9 cellular contexts compared by ENCODE assay signal in genomic region chr21:26169611-26170470, GRCh38. TPM values are rescaled to one million over a fixed set of nuclear protein-coding genes. Genes with fewer than 3 reads are reported as not detected.
A peak's percentile ranks its signal among the peaks of the same experiment; 100 is the strongest.
DNase-seq lines count a peak whose midpoint lies in the region; ATAC-seq, FAIRE-seq and TF ChIP-seq lines count a peak whose summit lies in the region.
"Had no signal": no experiment of that assay in that cellular context is flagged by ENCODE, and none has a peak within 500 bp of the region (broad histone marks: within the 10 kb centered on the region; RNA-seq: fewer than 3 reads in every experiment).

No MANE protein-coding gene starts in this region.

- peak; percentile 45 for DNase-seq in Calu3
- DNase-seq in HTR-8/SVneo (ENCODE audit: insufficient read length, low spot score) = peak; percentile 33
- peak; percentile 49 for DNase-seq in RCC 7860 (ENCODE audit: low spot score)
- peak; percentile 60 for DNase-seq in activated naive CD4-positive, alpha-beta T cell treated with anti-CD3 and anti-CD28 coated beads, Interleukin-2, amount 10 ng/mL, durations not matched to agents 7 days and 5 days
- DNase-seq in globus pallidus (ENCODE audit: low spot score) = peak; percentile 71
- peak; percentile 64 for DNase-seq in transverse colon

- H3K27me3 Mint-ChIP-seq in Calu3 (ENCODE audit: unreplicated experiment) = no peaks in the 10 kb centered on the region
- peaks cover 5% of the 10 kb centered on the region for H3K27me3 Mint-ChIP-seq in activated naive CD4-positive, alpha-beta T cell treated with anti-CD3 and anti-CD28 coated beads, Interleukin-2, amount 10 ng/mL, durations not matched to agents 7 days and 5 days

- peaks cover 54% of the 10 kb centered on the region for H3K36me3 Mint-ChIP-seq in Calu3 (ENCODE audit: insufficient read depth, unreplicated experiment)
- H3K36me3 Mint-ChIP-seq in activated naive CD4-positive, alpha-beta T cell treated with anti-CD3 and anti-CD28 coated beads, Interleukin-2, amount 10 ng/mL, durations not matched to agents 7 days and 5 days = peaks cover 2% of the 10 kb centered on the region

- CTCF ChIA-PET in Calu3 (lab: Charles Lee) = no interaction called here
- CTCF ChIA-PET in activated naive CD4-positive, alpha-beta T cell treated with anti-CD3 and anti-CD28 coated beads, Interleukin-2, amount 10 ng/mL, durations not matched to agents 7 days and 5 days (lab: Charles Lee) = interaction anchor here (0.8 to 4.6 kb wide), 14 partner anchors 10 to 293 kb away, joined by 3 to 36 read pairs (median 4); no protein-coding TSS in a partner anchor

- peak; percentile 60 for TF ChIP-seq POLR2A in transverse colon (IDR thresholded peaks at IDR 0.05)

- peak overlapping the region; percentile 93 for H3K4me3 Mint-ChIP-seq in Calu3 (ENCODE audit: low read depth, unreplicated experiment)
- H3K4me3 Mint-ChIP-seq in activated naive CD4-positive, alpha-beta T cell treated with anti-CD3 and anti-CD28 coated beads, Interleukin-2, amount 10 ng/mL, durations not matched to agents 7 days and 5 days = peak overlapping the region; percentile 83

- in situ Hi-C loops in transverse colon (cut with MboI; ENCODE audit: low pct_ligation_motif_present in 1 of 4, low pct_unique_long_range_greater_than_20kb in 1 of 4, low sequenced_read_pairs in 3 of 4) = loop anchor here in 3 of 4 donors (10.0 to 25.0 kb wide), 2 partner anchors 283 to 285 kb away; no protein-coding TSS in a partner anchor

- BruUV-seq in Calu3 (replicated peaks; lab: Mats Ljungman, UMichigan) = no TSS peak

- intact Hi-C loops in Calu3 (cut with micrococcal nuclease; ENCODE audit: unreplicated experiment) (loop anchor here (2.0 to 10.0 kb wide), 4 partner anchors 53 to 545 kb away; no protein-coding TSS in a partner anchor), transverse colon (cut with DNase I; ENCODE audit: low total_unique reads) (no loop called here)

- H3K4me1 Mint-ChIP-seq in Calu3 (ENCODE audit: low read depth, unreplicated experiment) = peaks cover 27% of the 10 kb centered on the region
- H3K4me1 Mint-ChIP-seq in activated naive CD4-positive, alpha-beta T cell treated with anti-CD3 and anti-CD28 coated beads, Interleukin-2, amount 10 ng/mL, durations not matched to agents 7 days and 5 days = peaks cover 14% of the 10 kb centered on the region

- no peak for FAIRE-seq in HTR-8/SVneo (lab: Jason Lieb, UNC)
- FAIRE-seq in RCC 7860 (lab: Jason Lieb, UNC) = no peak
- FAIRE-seq: TTC549 had no signal

- H2AFZ ChIP-seq in neuron (ENCODE audit: low read depth, low read length) = peak overlapping the region; percentile 69

- H3K9me3 ChIP-seq in neuron (ENCODE audit: low read length) = no peaks in the 10 kb centered on the region
- H3K9me3 ChIP-seq in transverse colon = no peaks in the 10 kb centered on the region

- H3K9me3 Mint-ChIP-seq in Calu3 (ENCODE audit: low read depth, unreplicated experiment) = no peaks in the 10 kb centered on the region
- no peaks in the 10 kb centered on the region for H3K9me3 Mint-ChIP-seq in activated naive CD4-positive, alpha-beta T cell treated with anti-CD3 and anti-CD28 coated beads, Interleukin-2, amount 10 ng/mL, durations not matched to agents 7 days and 5 days

- H3K27me3 ChIP-seq in neuron (ENCODE audit: insufficient read depth, low read length) (no peaks in the 10 kb centered on the region), transverse colon (no peaks in the 10 kb centered on the region)

- H3K4me1 ChIP-seq in neuron (ENCODE audit: insufficient read depth, low read length) (peaks cover 48% of the 10 kb centered on the region), transverse colon (peaks cover 0 to 47% (median 28%) of the 10 kb centered on the region in 4 donors)

- TF ChIP-seq CTCF in Calu3 (IDR thresholded peaks at IDR 0.05; ENCODE audit: unreplicated experiment) (no peak), transverse colon (IDR thresholded peaks at IDR 0.05) (no peak)

- TF ChIP-seq EP300 in transverse colon (IDR thresholded peaks at IDR 0.05; ENCODE audit: low read depth) = no peak

- ATAC-seq in GM21515 (IDR thresholded peaks at IDR 0.05; ENCODE audit: unreplicated experiment) = peak; percentile 39

- H3K4me3 ChIP-seq in neuron (ENCODE audit: low read length) (peak overlapping the region; percentile 96), transverse colon (peak overlapping the region; percentile 46 to 87 (median 72))

- H3K27ac ChIP-seq in transverse colon = peak overlapping the region; percentile 89 to 95 (median 92)

- H3K36me3 ChIP-seq in neuron (ENCODE audit: insufficient read depth, low read length) = no peaks in the 10 kb centered on the region
- H3K36me3 ChIP-seq in transverse colon = no peaks in the 10 kb centered on the region

- H3K27ac Mint-ChIP-seq in Calu3 (ENCODE audit: unreplicated experiment) = peak overlapping the region; percentile 53
- H3K27ac Mint-ChIP-seq in activated naive CD4-positive, alpha-beta T cell treated with anti-CD3 and anti-CD28 coated beads, Interleukin-2, amount 10 ng/mL, durations not matched to agents 7 days and 5 days = peak overlapping the region; percentile 55

- WGBS in transverse colon (ENCODE audit: low coverage in 1 of 2), 2 donors = 0 to 4% methylated on average over 3 to 80 of the region's 80 CpGs

RNA-seq across cellular contexts. Expression of gene APP, which starts 0.7 kb away (rescaled TPM):
- total RNA-seq in Calu3 (2022) (534 and 566 TPM in 2 replicates), transverse colon (1,000 to 10,000 TPM in 1 of 4 donors, 100 to 1,000 TPM in 3; 471 to 1,291 (median 672) TPM)

Comparison
In these comparisons a context has a peak if more than half of its experiments do, and no peak if none do; other contexts are left out.
1. Peak in every context shown above with its lines: DNase-seq, ATAC-seq, H3K4me3 ChIP-seq and H3K27ac ChIP-seq.